ENCODE assay signal across 8 cellular contexts in the genomic region with DNA sequence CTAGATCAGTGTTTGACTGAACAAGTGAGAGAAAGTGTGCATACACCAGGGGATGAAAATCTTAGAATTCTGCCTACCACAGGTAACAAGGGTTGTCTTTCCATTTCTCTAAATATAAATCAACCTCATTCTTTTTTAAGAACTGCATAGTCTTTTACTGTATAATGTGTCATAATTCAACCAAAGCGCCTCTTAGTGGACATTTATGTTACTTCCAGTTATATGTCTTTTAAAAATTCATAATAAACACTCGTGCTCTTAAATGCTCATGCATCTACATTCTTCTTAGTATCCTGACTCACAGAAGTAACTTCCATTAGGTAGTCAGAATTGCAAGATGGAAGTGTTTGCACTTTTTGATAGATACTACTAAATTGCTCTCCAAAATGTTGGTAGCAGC.
DNase-seq lines count a peak whose midpoint lies in the region; ATAC-seq and TF ChIP-seq lines count a peak whose summit lies in the region.

No MANE protein-coding gene starts in this region.

- H3K9me2 ChIP-seq in GM23248 (ENCODE audit: insufficient read depth), result no peaks in the 10 kb centered on the region

- 0 to 3% methylated on average over 2 of the region's 2 CpGs for WGBS in GM23248 (ENCODE audit: low coverage in 1 of 2, low lambda C conversion rate in 2 of 2, missing lambda C conversion rate in 2 of 2), 2 experiments

- H3K4me3 Mint-ChIP-seq in CD14-positive monocyte (no peak overlapping the region), glutamatergic neuron (ENCODE audit: unreplicated experiment) (no peak overlapping the region)

- DNase-seq in CD14-positive monocyte (ENCODE audit: low spot score) (no peak), GM23248 (peak; percentile 79), glutamatergic neuron (no peak), NCI-H345 (lab: John Stamatoyannopoulos, UW) (no peak), NCI-H774 (lab: John Stamatoyannopoulos, UW) (no peak)
- DNase-seq in activated CD4-positive, CD25-positive, alpha-beta regulatory T cell treated with anti-CD3 and anti-CD28 coated beads, Interleukin-2, amount 50 U/mL, for 72 hours, result no peak

- H3K9ac ChIP-seq in GM23248, result 0 out of 2 replicates have a peak overlapping the region, but pooled peaks have one; percentile 15

- peak; percentile 74 for TF ChIP-seq CTCF in CD14-positive monocyte (IDR thresholded peaks at IDR 0.05)
- peak; percentile 25 for TF ChIP-seq CTCF in glutamatergic neuron (IDR thresholded peaks at IDR 0.05; ENCODE audit: partially characterized antibody, unreplicated experiment)

- H3K27me3 Mint-ChIP-seq in CD14-positive monocyte (ENCODE audit: low read depth in 3 of 3) (peaks cover 11 to 16% (median 14%) of the 10 kb centered on the region in 3 donors), glutamatergic neuron (ENCODE audit: unreplicated experiment) (peaks cover 9% of the 10 kb centered on the region)

- no peak overlapping the region for H3K27ac ChIP-seq in GM23248

- no peak overlapping the region for H3K4me3 ChIP-seq in GM23248

- no peaks in the 10 kb centered on the region for H3K36me3 Mint-ChIP-seq in CD14-positive monocyte
- no peaks in the 10 kb centered on the region for H3K36me3 Mint-ChIP-seq in glutamatergic neuron (ENCODE audit: unreplicated experiment)

- peaks cover 10% of the 10 kb centered on the region; the same call in 1 of the 2 replicates for H3F3A ChIP-seq in GM23248 (ENCODE audit: insufficient read depth)

- H3K4me1 ChIP-seq in GM23248 (ENCODE audit: insufficient read depth), result peaks cover 16% of the 10 kb centered on the region

- no peak overlapping the region for H3K4me2 ChIP-seq in GM23248 (ENCODE audit: unreplicated experiment)

- no peaks in the 10 kb centered on the region for H4K20me1 ChIP-seq in GM23248 (ENCODE audit: insufficient read depth)

- no peaks in the 10 kb centered on the region for H3K36me3 ChIP-seq in GM23248 (ENCODE audit: low read depth)

- intact Hi-C loops in CD14-positive monocyte (cut with micrococcal nuclease), result loop anchor here (5.0 to 10.0 kb wide), 3 partner anchors 53 to 203 kb away; partner anchors contain the start of gene GPR155 (in 1 of the 2)

- no peaks in the 10 kb centered on the region for H3K9me3 ChIP-seq in GM23248 (ENCODE audit: low read depth)

- peaks cover 0 to 6% (median 0%) of the 10 kb centered on the region in 7 donors for H3K9me3 Mint-ChIP-seq in CD14-positive monocyte
- H3K9me3 Mint-ChIP-seq in glutamatergic neuron (ENCODE audit: unreplicated experiment), result no peaks in the 10 kb centered on the region

- ATAC-seq in SK-N-SH treated with all-trans-retinoic acid at 6 μM for 48 hours (peak; percentile 77), GM18520 (IDR thresholded peaks at IDR 0.05; ENCODE audit: unreplicated experiment) (no peak)

- H2AFZ ChIP-seq in GM23248, result peak overlapping the region; percentile 56

- H3K79me2 ChIP-seq in GM23248 (ENCODE audit: insufficient read depth), result no peaks in the 10 kb centered on the region

- peak overlapping the region in 1 of 7 donors; percentile 15 for H3K27ac Mint-ChIP-seq in CD14-positive monocyte
- no peak overlapping the region for H3K27ac Mint-ChIP-seq in glutamatergic neuron (ENCODE audit: unreplicated experiment)

- no peaks in the 10 kb centered on the region for H3K27me3 ChIP-seq in GM23248 (replicated peaks; ENCODE audit: insufficient read depth)

- in situ Hi-C loops in GM23248 (cut with MboI), result loop anchor here (10.0 kb wide), 1 partner anchor 103 kb away; no protein-coding TSS in a partner anchor

- H3K4me1 Mint-ChIP-seq in CD14-positive monocyte (peaks cover 36% of the 10 kb centered on the region), glutamatergic neuron (ENCODE audit: low read depth, unreplicated experiment) (no peaks in the 10 kb centered on the region)

TF ChIP-seq in SK-N-SH treated with all-trans-retinoic acid at 6 μM for 48 hours, 23 proteins besides CTCF, POLR2A, EP300 and RAD21:
- TF ChIP-seq TSHZ2 (CRISPR knock-in tag; IDR thresholded peaks at IDR 0.05), result no peak
- TF ChIP-seq RARB (CRISPR knock-in tag; IDR thresholded peaks at IDR 0.05), result no peak
- TF ChIP-seq POU6F1 (CRISPR knock-in tag; IDR thresholded peaks at IDR 0.05; ENCODE audit: borderline replicate concordance, low read depth), result no peak
- TF ChIP-seq PPARA (CRISPR knock-in tag; IDR thresholded peaks at IDR 0.05; ENCODE audit: borderline replicate concordance), result no peak
